ENCODE assay signal across 18 cellular contexts in the genomic region with DNA sequence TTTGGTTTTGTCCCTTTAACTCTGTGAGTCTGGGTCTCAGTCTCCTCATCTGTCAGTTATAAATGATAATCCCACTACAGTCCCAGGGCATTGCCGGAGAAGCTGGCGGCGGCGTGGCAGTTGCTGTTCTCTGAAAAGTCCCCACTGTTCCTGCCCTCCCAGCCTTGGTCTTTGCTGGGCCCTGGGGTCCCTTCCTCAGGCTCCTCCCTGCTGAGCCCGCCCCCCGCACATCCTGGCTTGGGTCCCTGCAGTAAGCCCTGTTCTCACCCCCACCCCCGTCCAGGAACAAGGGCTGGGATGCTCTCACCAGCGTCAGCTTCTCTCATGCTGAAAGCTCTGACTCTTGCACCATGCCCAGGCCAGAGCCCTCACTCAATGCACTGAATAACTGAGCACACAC. TPM values are rescaled to one million over a fixed set of nuclear protein-coding genes. Genes with fewer than 3 reads are reported as not detected.
DNase-seq lines count a peak whose midpoint lies in the region; ATAC-seq and TF ChIP-seq lines count a peak whose summit lies in the region.
"Had no signal": no experiment of that assay in that cellular context is flagged by ENCODE, and none has a peak within 500 bp of the region (broad histone marks: within the 10 kb centered on the region; RNA-seq: fewer than 3 reads in every experiment).

No MANE protein-coding gene starts in this region.

- peak; percentile 2 for DNase-seq in Right ventricle myocardium superior
- no peak for DNase-seq in heart right ventricle
- peak; percentile 26 for DNase-seq in NCI-H69 (lab: John Stamatoyannopoulos, UW)
- DNase-seq in mesenteric fat pad (ENCODE audit: low spot score), result no peak
- DNase-seq in brain microvascular endothelial cell, result no peak
- DNase-seq: CD4-positive, CD25-positive, alpha-beta regulatory T cell; HFFc6; Karpas-422; NCI-H187 treated with DMSO at 0.1 percent for 48 hours; NCI-H446 treated with DMSO at 0.1 percent for 48 hours; NCI-H526; PC-9 had no signal

- H3K27ac ChIP-seq in heart right ventricle (no peak overlapping the region), brain microvascular endothelial cell (no peak overlapping the region)
- H3K27ac ChIP-seq: BLaER1, PC-9, SJSA1 had no signal

- no peak for ATAC-seq in Right ventricle myocardium superior (ENCODE audit: poor library complexity)
- ATAC-seq in heart right ventricle, result no peak
- ATAC-seq in HG03025 (IDR thresholded peaks at IDR 0.05; ENCODE audit: low FRiP score, unreplicated experiment), result no peak
- ATAC-seq in HG03045 (IDR thresholded peaks at IDR 0.05; ENCODE audit: unreplicated experiment), result no peak
- ATAC-seq: Right ventricle myocardium inferior had no signal

- intact Hi-C loops in Right ventricle myocardium superior (cut with DNase I) (no loop called here), heart right ventricle (cut with DNase I) (loop anchor here in 1 of 10 donors (5.0 kb wide), 1 partner anchor 380 kb away; no protein-coding TSS in a partner anchor)

- H3K36me3 ChIP-seq in heart right ventricle, result no peaks in the 10 kb centered on the region
- H3K36me3 ChIP-seq in brain microvascular endothelial cell (replicated peaks), result no peaks in the 10 kb centered on the region
- H3K36me3 ChIP-seq: BLaER1, SJSA1 had no signal

- H3K4me3 ChIP-seq in heart right ventricle (no peak overlapping the region), iPS-18c (ENCODE audit: insufficient read depth, low read depth, low read length) (peak overlapping the region; percentile 20; the same call in 1 of the 2 replicates), brain microvascular endothelial cell (ENCODE audit: low read depth, low read length) (no peak overlapping the region)
- H3K4me3 ChIP-seq: BLaER1, PC-9, SJSA1 had no signal

- WGBS in heart right ventricle, 2 donors, result 77 to 78% methylated on average over 8 of the region's 8 CpGs

- H3K9me3 ChIP-seq in heart right ventricle (no peaks in the 10 kb centered on the region), iPS-18c (ENCODE audit: control insufficient read depth, insufficient read depth, low read length) (no peaks in the 10 kb centered on the region)
- H3K9me3 ChIP-seq: BLaER1, SJSA1 had no signal

- H3K4me1 ChIP-seq in heart right ventricle, result peaks cover 0 to 6% (median 0%) of the 10 kb centered on the region in 9 donors

- H3K27me3 ChIP-seq in heart right ventricle (no peaks in the 10 kb centered on the region), brain microvascular endothelial cell (replicated peaks) (no peaks in the 10 kb centered on the region)
- H3K27me3 ChIP-seq: BLaER1, SJSA1 had no signal

- in situ Hi-C loops in brain microvascular endothelial cell (cut with HindIII; ENCODE audit: low pct_ligation_motif_present, low sequenced_read_pairs), result no loop called here

- TF ChIP-seq CTCF in heart right ventricle (IDR thresholded peaks at IDR 0.05) (no peak), brain microvascular endothelial cell (IDR thresholded peaks at IDR 0.05; ENCODE audit: low read depth, low read length, missing control alignments) (no peak)

RNA-seq across cellular contexts. Expression of a gene that starts 35.3 kb away (rescaled TPM):
- total RNA-seq in Right ventricle myocardium superior, result 16.2 TPM
- 10 to 100 TPM; 13.5 to 26.7 (median 21.1) TPM for total RNA-seq in heart right ventricle
- 10 to 100 TPM; 50.8 to 55.2 TPM for polyA plus RNA-seq in heart right ventricle
- total RNA-seq in mesenteric fat pad, result 151 TPM

RNA-seq across cellular contexts. Expression of a gene that starts 54.4 kb away (rescaled TPM):
- 28.3 TPM for total RNA-seq in Right ventricle myocardium superior
- total RNA-seq in heart right ventricle, result 10 to 100 TPM; 15.8 to 32.0 (median 20.9) TPM
- 10 to 100 TPM; 13.8 to 17.5 TPM for polyA plus RNA-seq in heart right ventricle
- 21.2 TPM for total RNA-seq in mesenteric fat pad

Comparison
In these comparisons a context has a peak if more than half of its experiments do, and no peak if none do; other contexts are left out.
1. DNase-seq: peak in Right ventricle myocardium superior (single experiment) and NCI-H69 (single experiment); none in heart right ventricle (0 of 2), mesenteric fat pad (single experiment) and brain microvascular endothelial cell (single experiment).